16 cellular contexts compared by ENCODE assay signal in genomic region chr1:200198247-200198646, GRCh38.
"Had no signal": no experiment of that assay in that cellular context is flagged by ENCODE, and none has a peak within 500 bp of the region (broad histone marks: within the 10 kb centered on the region; RNA-seq: fewer than 3 reads in every experiment).

No MANE protein-coding gene starts in this region.

- H3K36me3 ChIP-seq: cardiac muscle cell, heart left ventricle, left lung, right lobe of liver had no signal

- H3K27me3 Mint-ChIP-seq: activated B cell treated with CpG ODN at 0.5 μM for 24 hours had no signal

- H3K4me1 ChIP-seq: foreskin keratinocyte, heart left ventricle, left lung, psoas muscle, right lobe of liver had no signal

- H3K27me3 ChIP-seq: cardiac muscle cell, heart left ventricle, left lung, right lobe of liver had no signal

- H3K9me3 Mint-ChIP-seq: activated B cell treated with CpG ODN at 0.5 μM for 24 hours; activated CD4-positive, alpha-beta T cell treated with anti-CD3 and anti-CD28 coated beads, Interleukin-2, amount 10 ng/mL, durations not matched to agents 7 days and 5 days; activated naive CD8-positive, alpha-beta T cell treated with anti-CD3 and anti-CD28 coated beads, Interleukin-2, amount 50 U/mL, for 24 hours; natural killer cell treated with Interleukin-12 subunit alpha and Interleukin-12 subunit beta and Interleukin-15 and Interleukin-18, amount 100 ng/mL, for 72 hours had no signal

- DNase-seq: activated B cell treated with CpG ODN at 0.5 μM for 24 hours; activated CD4-positive, alpha-beta T cell treated with anti-CD3 and anti-CD28 coated beads, Interleukin-2, amount 10 ng/mL, durations not matched to agents 7 days and 5 days; activated CD8-positive, alpha-beta memory T cell treated with anti-CD3 and anti-CD28 coated beads for 24 hours; activated naive CD4-positive, alpha-beta T cell treated with Interleukin-2 at 50 U/mL for 16 hours; activated naive CD8-positive, alpha-beta T cell treated with anti-CD3 and anti-CD28 coated beads, Interleukin-2, amount 50 U/mL, for 24 hours; foreskin keratinocyte; heart left ventricle; left lung; psoas muscle; right lobe of liver; stimulated activated CD4-positive, alpha-beta T cell treated with anti-CD3 and anti-CD28 coated beads, Interleukin-1b, Interleukin-23, amount 100 ng/mL, for 48 hours; stimulated activated naive B cell treated with anti-CD40 and anti-IgM and Interleukin-4, amounts not matched to agents 10 μg/mL and 1 μg/mL and 100 μg/mL, for 72 hours; substantia nigra; trophoblast cell had no signal

- H3K4me3 Mint-ChIP-seq: activated B cell treated with CpG ODN at 0.5 μM for 24 hours; activated CD4-positive, alpha-beta T cell treated with anti-CD3 and anti-CD28 coated beads, Interleukin-2, amount 10 ng/mL, durations not matched to agents 7 days and 5 days; activated naive CD8-positive, alpha-beta T cell treated with anti-CD3 and anti-CD28 coated beads, Interleukin-2, amount 50 U/mL, for 24 hours; natural killer cell treated with Interleukin-12 subunit alpha and Interleukin-12 subunit beta and Interleukin-15 and Interleukin-18, amount 100 ng/mL, for 72 hours; stimulated activated naive B cell treated with anti-CD40 and anti-IgM and Interleukin-4, amounts not matched to agents 10 μg/mL and 1 μg/mL and 100 μg/mL, for 72 hours had no signal

- H3K27ac ChIP-seq: cardiac muscle cell, foreskin keratinocyte, heart left ventricle, left lung, psoas muscle, right lobe of liver had no signal

- H3K4me3 ChIP-seq: cardiac muscle cell, heart left ventricle, left lung, psoas muscle, right lobe of liver had no signal

- H3K36me3 Mint-ChIP-seq: natural killer cell treated with Interleukin-12 subunit alpha and Interleukin-12 subunit beta and Interleukin-15 and Interleukin-18, amount 100 ng/mL, for 72 hours had no signal

- H3K4me1 Mint-ChIP-seq: activated B cell treated with CpG ODN at 0.5 μM for 24 hours; activated CD4-positive, alpha-beta T cell treated with anti-CD3 and anti-CD28 coated beads, Interleukin-2, amount 10 ng/mL, durations not matched to agents 7 days and 5 days; activated naive CD8-positive, alpha-beta T cell treated with anti-CD3 and anti-CD28 coated beads, Interleukin-2, amount 50 U/mL, for 24 hours; stimulated activated naive B cell treated with anti-CD40 and anti-IgM and Interleukin-4, amounts not matched to agents 10 μg/mL and 1 μg/mL and 100 μg/mL, for 72 hours had no signal

- H3K9me3 ChIP-seq: left lung, psoas muscle, right lobe of liver had no signal

- ATAC-seq: activated naive CD8-positive, alpha-beta T cell treated with anti-CD3 and anti-CD28 coated beads, Interleukin-2, amount 50 U/mL, for 24 hours; foreskin keratinocyte; heart left ventricle; left lung; natural killer cell treated with Interleukin-12 subunit alpha and Interleukin-12 subunit beta and Interleukin-15 and Interleukin-18, amount 100 ng/mL, for 72 hours; psoas muscle; right lobe of liver; stimulated activated naive B cell treated with anti-CD40 and anti-IgM and Interleukin-4, amounts not matched to agents 10 μg/mL and 1 μg/mL and 100 μg/mL, for 72 hours had no signal

- H3K27ac Mint-ChIP-seq: activated B cell treated with CpG ODN at 0.5 μM for 24 hours; activated CD4-positive, alpha-beta T cell treated with anti-CD3 and anti-CD28 coated beads, Interleukin-2, amount 10 ng/mL, durations not matched to agents 7 days and 5 days; activated naive CD8-positive, alpha-beta T cell treated with anti-CD3 and anti-CD28 coated beads, Interleukin-2, amount 50 U/mL, for 24 hours; natural killer cell treated with Interleukin-12 subunit alpha and Interleukin-12 subunit beta and Interleukin-15 and Interleukin-18, amount 100 ng/mL, for 72 hours; stimulated activated naive B cell treated with anti-CD40 and anti-IgM and Interleukin-4, amounts not matched to agents 10 μg/mL and 1 μg/mL and 100 μg/mL, for 72 hours had no signal
